In genomic region chr17:49901460-49902331, GRCh38 we compare ENCODE assay signal across 17 cellular contexts. TPM values are rescaled to one million over a fixed set of nuclear protein-coding genes. Genes with fewer than 3 reads are reported as not detected.
DNase-seq lines count a peak whose midpoint lies in the region; ATAC-seq, FAIRE-seq and TF ChIP-seq lines count a peak whose summit lies in the region.
"Had no signal": no experiment of that assay in that cellular context is flagged by ENCODE, and none has a peak within 500 bp of the region (broad histone marks: within the 10 kb centered on the region; RNA-seq: fewer than 3 reads in every experiment).

No MANE protein-coding gene starts in this region.

- TF ChIP-seq POLR2A in endothelial cell of umbilical vein (IDR thresholded peaks at IDR 0.05; ENCODE audit: low read depth, low read length): no peak

- H3K9me3 ChIP-seq in MG63 (no peaks in the 10 kb centered on the region), endothelial cell of umbilical vein (replicated peaks; ENCODE audit: control insufficient read depth, insufficient read depth, low read length) (no peaks in the 10 kb centered on the region), neural progenitor cell (ENCODE audit: low read depth) (no peaks in the 10 kb centered on the region), colonic mucosa (no peaks in the 10 kb centered on the region)

- H3K36me3 ChIP-seq in MG63 (no peaks in the 10 kb centered on the region), endothelial cell of umbilical vein (ENCODE audit: control insufficient read depth in 2 of 2, extremely low read depth in 1 of 2, insufficient read depth in 2 of 2, low read length in 2 of 2) (no peaks in the 10 kb centered on the region), neural progenitor cell (no peaks in the 10 kb centered on the region), colonic mucosa (no peaks in the 10 kb centered on the region)

- no peaks in the 10 kb centered on the region for H4K20me1 ChIP-seq in endothelial cell of umbilical vein (replicated peaks; ENCODE audit: control insufficient read depth, extremely low read depth, insufficient read depth, low read length)
- no peaks in the 10 kb centered on the region for H4K20me1 ChIP-seq in neural progenitor cell (ENCODE audit: low read depth)

- H3K4me3 ChIP-seq in MG63 (no peak overlapping the region), endothelial cell of umbilical vein (replicated peaks in 1 of 3; ENCODE audit: insufficient read depth in 1 of 3, low read depth in 1 of 3, low read length in 3 of 3) (no peak overlapping the region), neural progenitor cell (peak overlapping the region; percentile 38), colonic mucosa (no peak overlapping the region)

- intact Hi-C loops in endothelial cell of umbilical vein (cut with micrococcal nuclease) (no loop called here), colonic mucosa (cut with DNase I) (no loop called here)

- no peaks in the 10 kb centered on the region for H3K79me2 ChIP-seq in endothelial cell of umbilical vein (ENCODE audit: control insufficient read depth, insufficient read depth, low read length)
- H3K79me2 ChIP-seq in neural progenitor cell (ENCODE audit: low read depth): no peaks in the 10 kb centered on the region

- H3K4me3 Mint-ChIP-seq in neural progenitor cell: no peak overlapping the region
- H3K4me3 Mint-ChIP-seq: central memory CD8-positive, alpha-beta T cell; neural crest cell had no signal

- no peak overlapping the region for H2AFZ ChIP-seq in endothelial cell of umbilical vein (ENCODE audit: low read depth, low read length)
- no peak overlapping the region for H2AFZ ChIP-seq in neural progenitor cell (replicated peaks)

- dilution Hi-C loops in endothelial cell of umbilical vein (cut with MboI; ENCODE audit: extremely low pct_ligation_motif_present, low sequenced_read_pairs): no loop called here

- no peak overlapping the region for H3K27ac Mint-ChIP-seq in neural progenitor cell

- peaks cover 58% of the 10 kb centered on the region for H3K27me3 Mint-ChIP-seq in neural progenitor cell (ENCODE audit: insufficient read depth, low read depth)

- H3F3A ChIP-seq in neural progenitor cell (ENCODE audit: low read depth): peaks cover 3% of the 10 kb centered on the region

- CTCF ChIA-PET in endothelial cell of umbilical vein (lab: Charles Lee): interaction anchor here (0.7 to 1.2 kb wide), 7 partner anchors 9 to 345 kb away, joined by 3 to 10 read pairs (median 3); no protein-coding TSS in a partner anchor

- BruUV-seq in endothelial cell of umbilical vein (replicated peaks; lab: Mats Ljungman, UMichigan): no TSS peak

- H3K4me1 ChIP-seq in endothelial cell of umbilical vein (ENCODE audit: control insufficient read depth, extremely low read depth, insufficient read depth, low read length) (no peaks in the 10 kb centered on the region), neural progenitor cell (peaks cover 9% of the 10 kb centered on the region), colonic mucosa (no peaks in the 10 kb centered on the region)

- TF ChIP-seq CTCF in endothelial cell of umbilical vein (IDR thresholded peaks at IDR 0.05; ENCODE audit: extremely low read depth in 1 of 2, insufficient read depth in 1 of 2, low read depth in 1 of 2, low read length in 2 of 2): no peak
- TF ChIP-seq CTCF in neural progenitor cell (IDR thresholded peaks at IDR 0.05): no peak
- TF ChIP-seq CTCF in colonic mucosa (IDR thresholded peaks at IDR 0.05): no peak

- H3K27ac ChIP-seq in endothelial cell of umbilical vein (ENCODE audit: insufficient read depth, low read depth, low read length): no peak overlapping the region
- no peak overlapping the region for H3K27ac ChIP-seq in neural progenitor cell
- no peak overlapping the region for H3K27ac ChIP-seq in colonic mucosa
- H3K27ac ChIP-seq: 22Rv1 had no signal

- DNase-seq in DMS 273 (lab: John Stamatoyannopoulos, UW; ENCODE audit: unreplicated experiment) (peak; percentile 46), DMS 273 treated with DMSO at 0.1 percent for 48 hours (lab: John Stamatoyannopoulos, UW) (no peak), MG63 (peak; percentile 49), endothelial cell of umbilical vein (ENCODE audit: low read depth, low spot score) (no peak), neural progenitor cell (ENCODE audit: low spot score) (peak; percentile 50), colonic mucosa (no peak)
- DNase-seq: activated T-cell treated with anti-CD3 and anti-CD28 coated beads for 4 hours; KBM-7; stimulated activated CD4-positive, alpha-beta T cell treated with anti-CD3 and anti-CD28 coated beads, Interleukin-2, amount 100 ng/mL, for 24 hours had no signal

- H3K9me3 Mint-ChIP-seq in neural progenitor cell: no peaks in the 10 kb centered on the region
- H3K9me3 Mint-ChIP-seq: central memory CD8-positive, alpha-beta T cell; neural crest cell had no signal

- FAIRE-seq in endothelial cell of umbilical vein (lab: Jason Lieb, UNC): no peak
- FAIRE-seq: TTC549 had no signal

- H3K4me1 Mint-ChIP-seq in neural progenitor cell: peaks cover 14% of the 10 kb centered on the region
- H3K4me1 Mint-ChIP-seq: central memory CD8-positive, alpha-beta T cell; neural crest cell had no signal

- ATAC-seq in HG03159 (IDR thresholded peaks at IDR 0.05; ENCODE audit: unreplicated experiment): no peak
- no peak for ATAC-seq in GM18909 (IDR thresholded peaks at IDR 0.05; ENCODE audit: poor library complexity, unreplicated experiment)

- POLR2A ChIA-PET in endothelial cell of umbilical vein (lab: Charles Lee): no interaction called here

- H3K4me2 ChIP-seq in endothelial cell of umbilical vein (ENCODE audit: insufficient read depth, low read length) (no peak overlapping the region), neural progenitor cell (peak overlapping the region; percentile 82)

- peaks cover 7% of the 10 kb centered on the region for H3K27me3 ChIP-seq in MG63
- peaks cover 55% of the 10 kb centered on the region in 2 experiments for H3K27me3 ChIP-seq in endothelial cell of umbilical vein (ENCODE audit: control insufficient read depth in 2 of 2, insufficient read depth in 2 of 2, low read length in 2 of 2)
- H3K27me3 ChIP-seq in neural progenitor cell: peaks cover 69% of the 10 kb centered on the region
- H3K27me3 ChIP-seq in colonic mucosa: peaks cover 32% of the 10 kb centered on the region

- no peaks in the 10 kb centered on the region for H3K36me3 Mint-ChIP-seq in neural progenitor cell

- H3K9me1 ChIP-seq in endothelial cell of umbilical vein (replicated peaks; ENCODE audit: control insufficient read depth, extremely low read depth, insufficient read depth, low read length): no peaks in the 10 kb centered on the region

- H3K9ac ChIP-seq in endothelial cell of umbilical vein (replicated peaks; ENCODE audit: extremely low read depth, insufficient read depth, low read length) (no peak overlapping the region), neural progenitor cell (no peak overlapping the region), colonic mucosa (ENCODE audit: low read depth in 2 of 2, low read length in 2 of 2) (no peak overlapping the region)

TF ChIP-seq in endothelial cell of umbilical vein, 7 proteins besides CTCF, POLR2A, EP300 and RAD21:
- TF ChIP-seq GATA2 (IDR thresholded peaks at IDR 0.05; ENCODE audit: insufficient read depth, insufficient read length, low read depth, low read length) (no peak), EZH2 (IDR thresholded peaks at IDR 0.05; ENCODE audit: borderline replicate concordance, low read depth, low read length, severe bottlenecking) (peak; percentile 66)

RNA-seq across cellular contexts. Expression of gene TAC4, which starts 53.8 kb away (rescaled TPM):
- total RNA-seq in MG63 (2014; rRNA removed; shearing (Covaris generic); ENCODE audit: low replicate concordance): not detected in 2 replicates
- total RNA-seq in endothelial cell of umbilical vein: not detected in 2 replicates
- 0.19 and 0.27 TPM in 2 replicates for polyA plus RNA-seq in endothelial cell of umbilical vein
- polyA plus RNA-seq in endothelial cell of umbilical vein (2011; cell fraction: cytosol; rRNA removed): 0.14 and 0.27 TPM in 2 replicates
- 0.32 TPM in 1 of 2 replicates, not detected in the other for polyA plus RNA-seq in endothelial cell of umbilical vein (2011; cell fraction: nucleus; rRNA removed)
- polyA plus RNA-seq in endothelial cell of umbilical vein (2012): not detected in 2 replicates
- not detected in 2 replicates for polyA minus RNA-seq in endothelial cell of umbilical vein
- not detected for polyA minus RNA-seq in endothelial cell of umbilical vein (2011; cell fraction: cytosol; rRNA and poly(A)+ RNA removed)
- polyA minus RNA-seq in endothelial cell of umbilical vein (2011; cell fraction: nucleus; rRNA and poly(A)+ RNA removed): not detected in 2 replicates
- total RNA-seq in neural progenitor cell (ENCODE audit: low replicate concordance): not detected in 2 replicates
- total RNA-seq in colonic mucosa: not detected
- total RNA-seq: glomerular endothelial cell, neural crest cell, subcutaneous adipose tissue had no signal

Comparison
In these comparisons a context has a peak if more than half of its experiments do, and no peak if none do; other contexts are left out.
1. DNase-seq: peak in DMS 273 (single experiment), MG63 (single experiment) and neural progenitor cell (single experiment); none in DMS 273 treated with DMSO at 0.1 percent for 48 hours (single experiment), endothelial cell of umbilical vein (single experiment) and colonic mucosa (single experiment).